ENCODE assay signal across 17 cellular contexts in genomic region chr5:142797420-142797819, GRCh38. TPM values are rescaled to one million over a fixed set of nuclear protein-coding genes. Genes with fewer than 3 reads are reported as not detected.
DNase-seq lines count a peak whose midpoint lies in the region; ATAC-seq and TF ChIP-seq lines count a peak whose summit lies in the region.
"Had no signal": no experiment of that assay in that cellular context is flagged by ENCODE, and none has a peak within 500 bp of the region (broad histone marks: within the 10 kb centered on the region; RNA-seq: fewer than 3 reads in every experiment).

No MANE protein-coding gene starts in this region.

- no peaks in the 10 kb centered on the region for H3K9me3 Mint-ChIP-seq in CD4-positive, alpha-beta memory T cell
- H3K9me3 Mint-ChIP-seq in H9: no peaks in the 10 kb centered on the region
- no peaks in the 10 kb centered on the region for H3K9me3 Mint-ChIP-seq in central memory CD8-positive, alpha-beta T cell

- TF ChIP-seq CTCF in H9 (conservative IDR thresholded peaks at IDR 0.05) (peak; percentile 49), ascending aorta (IDR thresholded peaks at IDR 0.05) (no peak)

- POLR2A ChIA-PET in CD4-positive, alpha-beta memory T cell (lab: Charles Lee; ENCODE audit: partially characterized antibody): interaction anchor here (0.7 to 5.2 kb wide), 6 partner anchors 11 to 84 kb away, joined by 3 to 43 read pairs (median 5); partner anchors contain the start of gene ARHGAP26

- H3K9me3 ChIP-seq in CD4-positive, alpha-beta memory T cell (ENCODE audit: control insufficient read depth in 1 of 2, low read length in 2 of 2): no peaks in the 10 kb centered on the region
- H3K9me3 ChIP-seq in H9 (ENCODE audit: control insufficient read depth, low read depth, low read length): no peaks in the 10 kb centered on the region
- H3K9me3 ChIP-seq in muscle layer of duodenum (ENCODE audit: control insufficient read depth in 1 of 2, low read length in 2 of 2): no peaks in the 10 kb centered on the region
- no peaks in the 10 kb centered on the region for H3K9me3 ChIP-seq in ascending aorta

- H3K4me1 ChIP-seq in CD4-positive, alpha-beta memory T cell (ENCODE audit: insufficient read depth, low read length): peaks cover 57% of the 10 kb centered on the region
- H3K4me1 ChIP-seq in H9 (ENCODE audit: insufficient read depth, low read length) (no peaks in the 10 kb centered on the region), muscle layer of duodenum (ENCODE audit: control insufficient read depth in 1 of 2, insufficient read depth in 2 of 2, low read length in 2 of 2) (peaks cover 0 to 14% of the 10 kb centered on the region in 2 donors), ascending aorta (peaks cover 0 to 3% of the 10 kb centered on the region in 2 donors)
- H3K4me1 ChIP-seq: foreskin keratinocyte had no signal

- H3K4ac ChIP-seq in H9 (ENCODE audit: low read depth, low read length): no peak overlapping the region

- no peaks in the 10 kb centered on the region for H3K27me3 ChIP-seq in CD4-positive, alpha-beta memory T cell (ENCODE audit: insufficient read depth, low read length)
- no peaks in the 10 kb centered on the region for H3K27me3 ChIP-seq in H9 (ENCODE audit: insufficient read depth, low read length)
- H3K27me3 ChIP-seq in muscle layer of duodenum (ENCODE audit: low read depth, low read length): no peaks in the 10 kb centered on the region
- no peaks in the 10 kb centered on the region for H3K27me3 ChIP-seq in ascending aorta
- H3K27me3 ChIP-seq: foreskin keratinocyte had no signal

- no peak overlapping the region for H3K9ac ChIP-seq in H9 (ENCODE audit: extremely low read depth, insufficient read length, low read length)

- DNase-seq in CD4-positive, alpha-beta memory T cell: no peak
- no peak for DNase-seq in H9
- DNase-seq in central memory CD8-positive, alpha-beta T cell (ENCODE audit: low spot score in 2 of 2): no peak
- no peak for DNase-seq in NCI-H187 (lab: John Stamatoyannopoulos, UW)
- DNase-seq in NCI-H748 treated with DMSO at 0.1 percent for 48 hours (lab: John Stamatoyannopoulos, UW): no peak
- no peak for DNase-seq in ascending aorta (ENCODE audit: low spot score in 2 of 2)
- DNase-seq in head of caudate nucleus: no peak
- DNase-seq: activated CD8-positive, alpha-beta memory T cell treated with anti-CD3 and anti-CD28 coated beads for 24 hours; Calu3; foreskin keratinocyte; GF-D8; NCI-H345; stimulated activated CD4-positive, alpha-beta T cell treated with anti-CD3 and anti-CD28 coated beads, Interleukin-4, amount 100 ng/mL, for 24 hours; SW 1271 had no signal

- H3K4me2 ChIP-seq in H9 (ENCODE audit: insufficient read depth, insufficient read length, low read length): no peak overlapping the region

- CTCF ChIA-PET in CD4-positive, alpha-beta memory T cell (lab: Charles Lee; ENCODE audit: partially characterized antibody): interaction anchor here (1.0 to 5.4 kb wide), 7 partner anchors 14 to 84 kb away, joined by 4 to 34 read pairs (median 10); partner anchors contain the start of gene ARHGAP26

- intact Hi-C loops in CD4-positive, alpha-beta memory T cell (cut with micrococcal nuclease): no loop called here
- intact Hi-C loops in ascending aorta (cut with DNase I) (no loop called here), head of caudate nucleus (cut with DNase I) (no loop called here)

- no peak overlapping the region for H2AFZ ChIP-seq in H9 (ENCODE audit: low read length)

- H3K36me3 ChIP-seq in CD4-positive, alpha-beta memory T cell (ENCODE audit: insufficient read depth, low read length): no peaks in the 10 kb centered on the region
- H3K36me3 ChIP-seq in muscle layer of duodenum (ENCODE audit: control insufficient read depth in 1 of 2, insufficient read depth in 2 of 2, low read length in 2 of 2) (no peaks in the 10 kb centered on the region), ascending aorta (no peaks in the 10 kb centered on the region)

- ATAC-seq in central memory CD8-positive, alpha-beta T cell (replicated peaks; ENCODE audit: extremely low read depth, poor library complexity, severe bottlenecking): no peak
- ATAC-seq: foreskin keratinocyte, HCT116 had no signal

- H3K27ac ChIP-seq in CD4-positive, alpha-beta memory T cell (ENCODE audit: low read depth, low read length): no peak overlapping the region
- H3K27ac ChIP-seq in H9 (ENCODE audit: insufficient read length, low read depth, low read length) (no peak overlapping the region), muscle layer of duodenum (ENCODE audit: low read length) (peak overlapping the region; percentile 32), ascending aorta (no peak overlapping the region)
- H3K27ac ChIP-seq: foreskin keratinocyte, VCaP had no signal

- H3K23ac ChIP-seq in H9 (ENCODE audit: insufficient read length, low read depth, low read length): no peak overlapping the region

- H2BK12ac ChIP-seq in H9 (ENCODE audit: insufficient read length, low read depth, low read length): no peak overlapping the region

- peak overlapping the region in 6 of 7 donors; percentile 0 to 87 (median 34) for H3K27ac Mint-ChIP-seq in CD4-positive, alpha-beta memory T cell
- no peak overlapping the region for H3K27ac Mint-ChIP-seq in H9
- H3K27ac Mint-ChIP-seq in central memory CD8-positive, alpha-beta T cell (ENCODE audit: low read depth): peak overlapping the region; percentile 98

- no peak overlapping the region for H3K4me3 ChIP-seq in CD4-positive, alpha-beta memory T cell (ENCODE audit: low read length in 2 of 2)
- H3K4me3 ChIP-seq in muscle layer of duodenum (ENCODE audit: low read depth in 1 of 2, low read length in 2 of 2) (no peak overlapping the region), ascending aorta (no peak overlapping the region)

- peaks cover 44 to 73% (median 60%) of the 10 kb centered on the region in 4 donors for H3K4me1 Mint-ChIP-seq in CD4-positive, alpha-beta memory T cell
- H3K4me1 Mint-ChIP-seq in H9: peaks cover 14 to 19% of the 10 kb centered on the region in 2 experiments
- H3K4me1 Mint-ChIP-seq in central memory CD8-positive, alpha-beta T cell: peaks cover 79% of the 10 kb centered on the region

- H3K14ac ChIP-seq in H9 (ENCODE audit: insufficient read depth, low read length): no peak overlapping the region

- no CpG with 5 or more reads among the region's 3 CpGs for WGBS in H9 (ENCODE audit: extremely low coverage, insufficient read length, low lambda C conversion rate)

- no peak overlapping the region for H2BK5ac ChIP-seq in H9 (ENCODE audit: insufficient read length, low read length)

- peaks cover 3% of the 10 kb centered on the region; the same call in 1 of the 2 replicates for H3K79me2 ChIP-seq in H9 (ENCODE audit: insufficient read depth, low read length)

- no peaks in the 10 kb centered on the region for H4K20me1 ChIP-seq in H9 (ENCODE audit: control insufficient read depth, insufficient read depth, insufficient read length)

- H3K56ac ChIP-seq in H9 (ENCODE audit: insufficient read length, low read depth, low read length): no peak overlapping the region

- no peak overlapping the region for H4K5ac ChIP-seq in H9 (ENCODE audit: insufficient read length, low read depth, low read length)

- H3K4me3 Mint-ChIP-seq in CD4-positive, alpha-beta memory T cell: peak overlapping the region in 3 of 8 donors; percentile 3 to 78 (median 11)
- no peak overlapping the region for H3K4me3 Mint-ChIP-seq in H9
- H3K4me3 Mint-ChIP-seq in central memory CD8-positive, alpha-beta T cell: peak overlapping the region; percentile 65

- H2BK120ac ChIP-seq in H9 (ENCODE audit: low read depth, low read length, poor library complexity, severe bottlenecking): no peak overlapping the region

- no peak overlapping the region for H2BK20ac ChIP-seq in H9 (ENCODE audit: low read depth, low read length, poor library complexity, severe bottlenecking)

- no peak overlapping the region for H2BK15ac ChIP-seq in H9 (ENCODE audit: low read depth, low read length)

- H3K23me2 ChIP-seq in H9 (ENCODE audit: insufficient read length, low read depth, low read length, poor library complexity, severe bottlenecking): no peaks in the 10 kb centered on the region

- H4K8ac ChIP-seq in H9 (replicated peaks; ENCODE audit: insufficient read length, low read depth, low read length): no peak overlapping the region

- H2AK5ac ChIP-seq in H9 (ENCODE audit: insufficient read length, low read length): no peak overlapping the region

- no peak overlapping the region for H3K18ac ChIP-seq in H9 (ENCODE audit: insufficient read length, low read depth, low read length)

- no peak overlapping the region for H3T11ph ChIP-seq in H9 (ENCODE audit: low read length)

- H3K79me1 ChIP-seq in H9 (ENCODE audit: insufficient read depth, low read depth, low read length, poor library complexity, severe bottlenecking): no peaks in the 10 kb centered on the region

- H3K27me3 Mint-ChIP-seq in CD4-positive, alpha-beta memory T cell: no peaks in the 10 kb centered on the region
- no peaks in the 10 kb centered on the region for H3K27me3 Mint-ChIP-seq in H9 (ENCODE audit: low read depth)
- H3K27me3 Mint-ChIP-seq in central memory CD8-positive, alpha-beta T cell: no peaks in the 10 kb centered on the region

- no peak overlapping the region for H4K91ac ChIP-seq in H9 (ENCODE audit: insufficient read length, low read depth, low read length)

- no peaks in the 10 kb centered on the region for H3K36me3 Mint-ChIP-seq in CD4-positive, alpha-beta memory T cell
- H3K36me3 Mint-ChIP-seq in H9 (ENCODE audit: insufficient read depth in 1 of 3, low read depth in 3 of 3): no peaks in the 10 kb centered on the region
- peaks cover 15% of the 10 kb centered on the region for H3K36me3 Mint-ChIP-seq in central memory CD8-positive, alpha-beta T cell (ENCODE audit: insufficient read depth)

RNA-seq across cellular contexts. Expression of gene ARHGAP26, which starts 27.2 kb away (rescaled TPM):
- total RNA-seq in CD4-positive, alpha-beta memory T cell: 10 to 100 TPM; 22.6 to 22.7 TPM
- 10 to 100 TPM in 1 of 2 donors, 1 to 10 TPM in 1; 2.0 to 11.9 TPM for polyA plus RNA-seq in CD4-positive, alpha-beta memory T cell
- 13.8 and 15.2 TPM in 2 replicates for total RNA-seq in H9 (2021)
- total RNA-seq in ascending aorta: 34.9 TPM

Comparison
In these comparisons a context has a peak if more than half of its experiments do, and no peak if none do; other contexts are left out.
1. H3K27ac Mint-ChIP-seq: peak in CD4-positive, alpha-beta memory T cell (6 of 7) and central memory CD8-positive, alpha-beta T cell (single experiment); none in H9 (0 of 3).